ENCODE assay signal across 15 cellular contexts in genomic region chr1:178300350-178300699, GRCh38.
DNase-seq lines count a peak whose midpoint lies in the region; ATAC-seq, FAIRE-seq and TF ChIP-seq lines count a peak whose summit lies in the region.
"Had no signal": no experiment of that assay in that cellular context is flagged by ENCODE, and none has a peak within 500 bp of the region (broad histone marks: within the 10 kb centered on the region; RNA-seq: fewer than 3 reads in every experiment).

No MANE protein-coding gene starts in this region.

- H4K20me1 ChIP-seq in H9 (ENCODE audit: control insufficient read depth, insufficient read depth, insufficient read length) (no peaks in the 10 kb centered on the region), keratinocyte (ENCODE audit: control insufficient read depth, extremely low read depth, insufficient read depth, low read length) (no peaks in the 10 kb centered on the region)

- TF ChIP-seq POLR2A in suprapubic skin (IDR thresholded peaks at IDR 0.05) = no peak

- H3K36me3 ChIP-seq in adipocyte (ENCODE audit: control insufficient read depth, insufficient read depth, low read length, severe bottlenecking) = no peaks in the 10 kb centered on the region
- no peaks in the 10 kb centered on the region for H3K36me3 ChIP-seq in keratinocyte (ENCODE audit: control insufficient read depth in 2 of 2, extremely low read depth in 1 of 2, insufficient read depth in 2 of 2, low read length in 2 of 2)
- no peaks in the 10 kb centered on the region for H3K36me3 ChIP-seq in suprapubic skin
- H3K36me3 ChIP-seq: gastrocnemius medialis, pancreas had no signal

- no peak overlapping the region for H3K23ac ChIP-seq in H9 (ENCODE audit: insufficient read length, low read depth, low read length)

- H3K36me3 Mint-ChIP-seq in H9 (ENCODE audit: insufficient read depth in 1 of 3, low read depth in 3 of 3) = no peaks in the 10 kb centered on the region
- H3K36me3 Mint-ChIP-seq: activated CD4-positive, alpha-beta memory T cell treated with anti-CD3 and anti-CD28 coated beads for 36 hours; activated naive CD4-positive, alpha-beta T cell treated with anti-CD3 and anti-CD28 coated beads, Interleukin-2, amount 50 U/mL, for 24 hours; T-cell had no signal

- no peak for ATAC-seq in HG02588 (IDR thresholded peaks at IDR 0.05; ENCODE audit: unreplicated experiment)
- ATAC-seq: T-cell had no signal

- no peaks in the 10 kb centered on the region for H3K27me3 ChIP-seq in H9 (ENCODE audit: insufficient read depth, low read length)
- no peaks in the 10 kb centered on the region for H3K27me3 ChIP-seq in adipocyte (replicated peaks; ENCODE audit: control insufficient read depth, insufficient read depth, low read length)
- H3K27me3 ChIP-seq in keratinocyte (ENCODE audit: control insufficient read depth, extremely low read depth, insufficient read depth, low read length) = no peaks in the 10 kb centered on the region
- H3K27me3 ChIP-seq in suprapubic skin = no peaks in the 10 kb centered on the region
- H3K27me3 ChIP-seq: gastrocnemius medialis, pancreas had no signal

- no peaks in the 10 kb centered on the region for H3K9me1 ChIP-seq in keratinocyte (ENCODE audit: control insufficient read depth, extremely low read depth, insufficient read depth, low read length)

- peak overlapping the region in 2 of 3 experiments; percentile 20 to 42; a peak in 3 of 7 replicates for H3K27ac Mint-ChIP-seq in H9
- H3K27ac Mint-ChIP-seq: activated CD4-positive, alpha-beta memory T cell treated with anti-CD3 and anti-CD28 coated beads for 36 hours; activated naive CD4-positive, alpha-beta T cell treated with anti-CD3 and anti-CD28 coated beads, Interleukin-2, amount 50 U/mL, for 24 hours; activated T-cell treated with anti-CD3 and anti-CD28 coated beads, Interleukin-2, amount 50 U/mL, for 24 hours; T-cell had no signal

- no peaks in the 10 kb centered on the region for H3K9me3 Mint-ChIP-seq in H9
- H3K9me3 Mint-ChIP-seq: activated CD4-positive, alpha-beta memory T cell treated with anti-CD3 and anti-CD28 coated beads for 36 hours; activated naive CD4-positive, alpha-beta T cell treated with anti-CD3 and anti-CD28 coated beads, Interleukin-2, amount 50 U/mL, for 24 hours; activated T-cell treated with anti-CD3 and anti-CD28 coated beads, Interleukin-2, amount 50 U/mL, for 24 hours; T-cell had no signal

- H3K4ac ChIP-seq in H9 (ENCODE audit: low read depth, low read length) = no peak overlapping the region

- no peak overlapping the region for H3K18ac ChIP-seq in H9 (ENCODE audit: insufficient read length, low read depth, low read length)

- H2BK15ac ChIP-seq in H9 (ENCODE audit: low read depth, low read length) = no peak overlapping the region

- H4K5ac ChIP-seq in H9 (ENCODE audit: insufficient read length, low read depth, low read length) = no peak overlapping the region

- H2BK5ac ChIP-seq in H9 (ENCODE audit: insufficient read length, low read length) = no peak overlapping the region

- TF ChIP-seq EP300 in suprapubic skin (IDR thresholded peaks at IDR 0.05) = no peak

- TF ChIP-seq CTCF in H9 (conservative IDR thresholded peaks at IDR 0.05) (no peak), keratinocyte (optimal IDR thresholded peaks at IDR 0.05 in 1 of 3, IDR thresholded peaks at IDR 0.05 in 1 of 3, conservative IDR thresholded peaks at IDR 0.05 in 1 of 3; ENCODE audit: extremely low read depth in 1 of 3, insufficient read depth in 2 of 3, low read length in 3 of 3) (no peak), suprapubic skin (IDR thresholded peaks at IDR 0.05) (no peak)

- no peak overlapping the region for H3K27ac ChIP-seq in H9 (ENCODE audit: insufficient read length, low read depth, low read length)
- H3K27ac ChIP-seq in keratinocyte (ENCODE audit: control insufficient read depth, insufficient read depth, low read length) = peak overlapping the region; percentile 73
- H3K27ac ChIP-seq in suprapubic skin = peak overlapping the region; percentile 62
- H3K27ac ChIP-seq: gastrocnemius medialis, RWPE1 had no signal

- peak; percentile 49 for FAIRE-seq in keratinocyte (lab: Jason Lieb, UNC)

- no peak overlapping the region for H3T11ph ChIP-seq in H9 (ENCODE audit: low read length)

- H2AK5ac ChIP-seq in H9 (ENCODE audit: insufficient read length, low read length) = no peak overlapping the region

- peaks cover 4% of the 10 kb centered on the region for H3K79me1 ChIP-seq in H9 (ENCODE audit: insufficient read depth, low read depth, low read length, poor library complexity, severe bottlenecking)

- no peaks in the 10 kb centered on the region for H3K27me3 Mint-ChIP-seq in H9 (ENCODE audit: low read depth)

- no peaks in the 10 kb centered on the region for H3K23me2 ChIP-seq in H9 (ENCODE audit: insufficient read length, low read depth, low read length, poor library complexity, severe bottlenecking)

- H3K4me3 ChIP-seq in adipocyte (ENCODE audit: low read length) = peak overlapping the region; percentile 25
- H3K4me3 ChIP-seq in keratinocyte (ENCODE audit: control insufficient read depth in 2 of 3, extremely low read depth in 1 of 3, insufficient read depth in 2 of 3, low read depth in 1 of 3, low read length in 3 of 3) = peak overlapping the region in 1 of 3 experiments; percentile 0
- no peak overlapping the region for H3K4me3 ChIP-seq in suprapubic skin
- H3K4me3 ChIP-seq: gastrocnemius medialis, pancreas had no signal

- H3K9me3 ChIP-seq in H9 (ENCODE audit: control insufficient read depth, low read depth, low read length) (no peaks in the 10 kb centered on the region), adipocyte (ENCODE audit: control insufficient read depth, low read length) (no peaks in the 10 kb centered on the region), keratinocyte (ENCODE audit: control insufficient read depth, low read depth, low read length) (no peaks in the 10 kb centered on the region), suprapubic skin (no peaks in the 10 kb centered on the region)
- H3K9me3 ChIP-seq: gastrocnemius medialis, pancreas had no signal

- no peak overlapping the region for H2BK20ac ChIP-seq in H9 (ENCODE audit: low read depth, low read length, poor library complexity, severe bottlenecking)

- no peak overlapping the region for H4K91ac ChIP-seq in H9 (ENCODE audit: insufficient read length, low read depth, low read length)

- H2AFZ ChIP-seq in H9 (ENCODE audit: low read length) (no peak overlapping the region), keratinocyte (ENCODE audit: control insufficient read depth, low read length) (no peak overlapping the region)

- H3K14ac ChIP-seq in H9 (ENCODE audit: insufficient read depth, low read length) = no peak overlapping the region

- H4K8ac ChIP-seq in H9 (replicated peaks; ENCODE audit: insufficient read length, low read depth, low read length) = no peak overlapping the region

- H2BK120ac ChIP-seq in H9 (ENCODE audit: low read depth, low read length, poor library complexity, severe bottlenecking) = no peak overlapping the region

- no peak overlapping the region for H3K9ac ChIP-seq in H9 (ENCODE audit: extremely low read depth, insufficient read length, low read length)
- H3K9ac ChIP-seq in adipocyte (ENCODE audit: low read length) = peak overlapping the region; percentile 5
- no peak overlapping the region for H3K9ac ChIP-seq in keratinocyte (ENCODE audit: control insufficient read depth, extremely low read depth, insufficient read depth, low read length)

- dilution Hi-C loops in keratinocyte (cut with MboI; ENCODE audit: extremely low pct_ligation_motif_present, low sequenced_read_pairs) = no loop called here

- H2BK12ac ChIP-seq in H9 (ENCODE audit: insufficient read length, low read depth, low read length) = no peak overlapping the region

- peaks cover 15 to 17% of the 10 kb centered on the region in 2 experiments for H3K4me1 Mint-ChIP-seq in H9
- H3K4me1 Mint-ChIP-seq: activated naive CD4-positive, alpha-beta T cell treated with anti-CD3 and anti-CD28 coated beads, Interleukin-2, amount 50 U/mL, for 24 hours; T-cell had no signal

- H3K4me2 ChIP-seq in H9 (ENCODE audit: insufficient read depth, insufficient read length, low read length) = no peak overlapping the region
- H3K4me2 ChIP-seq in keratinocyte (ENCODE audit: control insufficient read depth, extremely low read depth, insufficient read depth, low read depth, low read length) = peak overlapping the region; percentile 81

- H3K56ac ChIP-seq in H9 (ENCODE audit: insufficient read length, low read depth, low read length) = no peak overlapping the region

- H3K79me2 ChIP-seq in H9 (ENCODE audit: insufficient read depth, low read length) (no peaks in the 10 kb centered on the region; the same call in 1 of the 2 replicates), keratinocyte (ENCODE audit: control insufficient read depth, insufficient read depth, low read length) (peaks cover 43% of the 10 kb centered on the region)

- H3K4me1 ChIP-seq in H9 (ENCODE audit: insufficient read depth, low read length) = no peaks in the 10 kb centered on the region; the same call in 1 of the 2 replicates
- peaks cover 22% of the 10 kb centered on the region for H3K4me1 ChIP-seq in adipocyte (ENCODE audit: control insufficient read depth, insufficient read depth, low read length)
- peaks cover 17% of the 10 kb centered on the region for H3K4me1 ChIP-seq in keratinocyte (ENCODE audit: control insufficient read depth, extremely low read depth, insufficient read depth, low read length)
- H3K4me1 ChIP-seq in suprapubic skin = peaks cover 26% of the 10 kb centered on the region

- no peak for DNase-seq in H9
- DNase-seq in adipocyte (ENCODE audit: low read depth) = no peak
- DNase-seq in keratinocyte (ENCODE audit: low read depth, low spot score) = no peak
- no peak for DNase-seq in suprapubic skin (ENCODE audit: low spot score in 2 of 2)
- DNase-seq in AML-193 (lab: John Stamatoyannopoulos, UW) = no peak
- no peak for DNase-seq in EL
- DNase-seq: DMS 273 treated with DMSO at 0.1 percent for 48 hours had no signal

- H3K4me3 Mint-ChIP-seq in H9 = no peak overlapping the region
- H3K4me3 Mint-ChIP-seq: activated CD4-positive, alpha-beta memory T cell treated with anti-CD3 and anti-CD28 coated beads for 36 hours; activated naive CD4-positive, alpha-beta T cell treated with anti-CD3 and anti-CD28 coated beads, Interleukin-2, amount 50 U/mL, for 24 hours; activated T-cell treated with anti-CD3 and anti-CD28 coated beads, Interleukin-2, amount 50 U/mL, for 24 hours; T-cell had no signal
